In the genomic region with DNA sequence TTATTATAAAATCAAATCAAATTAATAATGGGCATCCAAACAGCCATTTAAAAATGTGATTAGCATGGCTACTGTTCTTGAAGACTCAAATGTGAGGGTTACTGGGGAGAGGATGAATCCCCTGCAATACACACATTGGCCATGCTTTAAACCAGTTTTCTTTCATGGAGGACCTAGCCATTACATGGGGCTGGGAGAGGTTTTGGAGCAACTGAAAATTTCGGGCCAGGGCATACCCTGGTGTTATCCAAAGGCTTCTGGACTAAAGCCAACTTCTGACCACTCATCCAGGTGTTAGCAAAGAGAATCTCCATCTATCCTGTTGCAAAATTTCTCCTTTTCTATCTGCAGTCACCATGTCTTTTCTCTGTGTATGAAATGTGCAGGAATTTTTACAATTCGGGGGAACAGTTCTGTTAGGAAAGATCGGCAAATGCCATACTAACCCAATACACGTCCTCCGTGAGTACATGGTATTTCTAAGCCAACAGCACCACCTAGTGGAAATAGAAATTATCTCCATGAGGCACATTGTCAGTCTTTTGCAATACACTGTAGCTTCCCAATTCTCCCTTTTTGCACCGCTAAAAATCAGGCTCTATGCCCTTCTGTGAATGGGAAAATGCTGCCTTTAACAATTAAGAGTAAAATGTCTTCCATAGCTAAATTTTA, we compare ENCODE assay signal across 9 cellular contexts. TPM values are rescaled to one million over a fixed set of nuclear protein-coding genes. Genes with fewer than 3 reads are reported as not detected.
DNase-seq lines count a peak whose midpoint lies in the region; ATAC-seq, FAIRE-seq and TF ChIP-seq lines count a peak whose summit lies in the region.
"Had no signal": no experiment of that assay in that cellular context is flagged by ENCODE, and none has a peak within 500 bp of the region (broad histone marks: within the 10 kb centered on the region; RNA-seq: fewer than 3 reads in every experiment).

No MANE protein-coding gene starts in this region.

- ATAC-seq in HG03039 (IDR thresholded peaks at IDR 0.05; ENCODE audit: unreplicated experiment): no peak
- ATAC-seq: mucosa of descending colon had no signal

- no peaks in the 10 kb centered on the region for H3K4me1 ChIP-seq in kidney (ENCODE audit: control insufficient read depth in 1 of 2, insufficient read depth in 1 of 2, low read depth in 1 of 2, low read length in 2 of 2)

- no peak overlapping the region for H3K4me3 Mint-ChIP-seq in brain

- H3K4me3 ChIP-seq in kidney (ENCODE audit: low read length in 2 of 2): no peak overlapping the region
- H3K4me3 ChIP-seq: mucosa of descending colon had no signal

- H3K9me3 Mint-ChIP-seq in brain: peaks cover 38 to 78% (median 51%) of the 10 kb centered on the region in 5 experiments

- H3K9ac ChIP-seq in kidney (ENCODE audit: low read length in 2 of 2): no peak overlapping the region

- no peaks in the 10 kb centered on the region for H3K4me1 Mint-ChIP-seq in brain

- TF ChIP-seq CTCF in brain (conservative IDR thresholded peaks at IDR 0.05): peak; percentile 32 to 40
- peak; percentile 62 for TF ChIP-seq CTCF in kidney (IDR thresholded peaks at IDR 0.05; ENCODE audit: borderline replicate concordance, extremely low read depth, insufficient read depth)

- H3K27ac Mint-ChIP-seq in brain: no peak overlapping the region

- DNase-seq in Ammon's horn (ENCODE audit: low spot score) (peak; percentile 72), GM03348 (ENCODE audit: low spot score) (peak; percentile 24), NCI-H2171 treated with DMSO at 0.1 percent for 48 hours (lab: John Stamatoyannopoulos, UW) (peak; percentile 49), kidney (no peak), germinal center (ENCODE audit: low spot score) (no peak), GOT3 (lab: John Stamatoyannopoulos, UW) (no peak)

- H3K27me3 Mint-ChIP-seq in brain: no peaks in the 10 kb centered on the region

- H3K27ac ChIP-seq in kidney (ENCODE audit: low read depth in 2 of 2, low read length in 2 of 2): no peak overlapping the region

- FAIRE-seq in kidney (lab: Jason Lieb, UNC): no peak

- intact Hi-C loops in kidney (cut with DNase I): loop anchor here (5.0 kb wide), 1 partner anchor 437 kb away; no protein-coding TSS in a partner anchor

- H3K36me3 Mint-ChIP-seq in brain: no peaks in the 10 kb centered on the region

- no peaks in the 10 kb centered on the region for H3K36me3 ChIP-seq in kidney (ENCODE audit: control insufficient read depth in 1 of 2, insufficient read depth in 2 of 2, low read length in 2 of 2)

- peaks cover 0 to 14% of the 10 kb centered on the region in 2 donors for H3K9me3 ChIP-seq in kidney (ENCODE audit: control insufficient read depth in 1 of 2, low read length in 2 of 2)

RNA-seq across cellular contexts. Expression of a gene that starts 47.0 kb away (rescaled TPM):
- 0.56 TPM for polyA plus RNA-seq in brain (ENCODE audit: insufficient read depth, low read depth, low replicate concordance)
- total RNA-seq in kidney: 8.0 TPM
- polyA plus RNA-seq in kidney (ENCODE audit: insufficient read depth, low read depth, low replicate concordance): 0.80 TPM

RNA-seq across cellular contexts. Expression of a gene that starts 56.0 kb away (rescaled TPM):
- polyA plus RNA-seq in brain (ENCODE audit: insufficient read depth, low read depth, low replicate concordance): 5.1 TPM
- total RNA-seq in kidney: 20.7 TPM
- 7.3 TPM for polyA plus RNA-seq in kidney (ENCODE audit: insufficient read depth, low read depth, low replicate concordance)

Comparison
In these comparisons a context has a peak if more than half of its experiments do, and no peak if none do; other contexts are left out.
1. DNase-seq: peak in Ammon's horn (single experiment), GM03348 (single experiment) and NCI-H2171 treated with DMSO at 0.1 percent for 48 hours (single experiment); none in kidney (single experiment), germinal center (single experiment) and GOT3 (single experiment).